23 cellular contexts compared by ENCODE assay signal in the genomic region with DNA sequence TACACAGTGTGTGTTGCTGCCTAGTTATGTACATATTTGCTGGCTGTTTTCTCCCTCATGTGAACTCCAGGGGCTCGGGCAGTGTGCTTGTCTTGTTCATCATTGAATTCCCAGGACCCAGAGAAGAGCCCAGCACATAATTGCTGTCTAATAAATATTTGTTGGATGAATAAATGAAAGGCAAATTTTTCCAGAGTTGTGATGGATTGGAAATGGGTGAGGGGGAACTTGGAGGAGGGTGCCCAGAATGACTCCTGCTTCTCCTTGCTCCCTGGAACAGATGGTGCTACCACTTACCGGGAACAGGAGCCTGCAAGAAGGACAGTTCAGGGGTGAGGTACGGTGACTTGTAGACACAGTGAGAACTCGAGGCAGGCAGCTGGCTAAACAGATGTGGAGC.
DNase-seq lines count a peak whose midpoint lies in the region; ATAC-seq, FAIRE-seq and TF ChIP-seq lines count a peak whose summit lies in the region.
"Had no signal": no experiment of that assay in that cellular context is flagged by ENCODE, and none has a peak within 500 bp of the region (broad histone marks: within the 10 kb centered on the region; RNA-seq: fewer than 3 reads in every experiment).

No MANE protein-coding gene starts in this region.

- peak overlapping the region in 2 of 3 experiments; percentile 9 to 60 for H3K27ac Mint-ChIP-seq in nephron
- H3K27ac Mint-ChIP-seq: CD4-positive, CD25-positive, alpha-beta regulatory T cell; CD8-positive, alpha-beta memory T cell had no signal

- no peak overlapping the region for H3K27ac ChIP-seq in esophagus muscularis mucosa (replicated peaks in 1 of 4)
- H3K27ac ChIP-seq: HL-60 had no signal

- peaks cover 4% of the 10 kb centered on the region for H3K27me3 Mint-ChIP-seq in nephron (ENCODE audit: low read depth)

- no peak for TF ChIP-seq EP300 in esophagus muscularis mucosa (IDR thresholded peaks at IDR 0.05)

- no peak for FAIRE-seq in HTR-8/SVneo (lab: Jason Lieb, UNC)
- FAIRE-seq: GM12892, GM18507, H1, K562 had no signal

- no peaks in the 10 kb centered on the region for H3K27me3 ChIP-seq in esophagus muscularis mucosa
- H3K27me3 ChIP-seq: BE2C had no signal

- H3K9me3 Mint-ChIP-seq in nephron: peaks cover 2% of the 10 kb centered on the region
- H3K9me3 Mint-ChIP-seq: H9 had no signal

- DNase-seq in NCI-H524 (lab: John Stamatoyannopoulos, UW) (peak; percentile 1 to 50), NCI-H524 treated with DMSO at 0.1 percent for 48 hours (lab: John Stamatoyannopoulos, UW) (no peak), esophagus muscularis mucosa (ENCODE audit: extremely low spot score) (peak; percentile 91), 8988T (no peak), HTR-8/SVneo (ENCODE audit: insufficient read length, low spot score) (no peak)
- DNase-seq: BE2C; C1 segment of cervical spinal cord; CD4-positive, CD25-positive, alpha-beta regulatory T cell; CD8-positive, alpha-beta memory T cell; COR-L47; DMS153; DMS79; GDM1; H9; IMR-90 had no signal

- TF ChIP-seq CTCF in esophagus muscularis mucosa (IDR thresholded peaks at IDR 0.05): no peak
- TF ChIP-seq CTCF in nephron (IDR thresholded peaks at IDR 0.05; ENCODE audit: unreplicated experiment in 3 of 3): no peak

- ATAC-seq in HG03439 (IDR thresholded peaks at IDR 0.05; ENCODE audit: unreplicated experiment) (no peak), HG02938 (IDR thresholded peaks at IDR 0.05; ENCODE audit: unreplicated experiment) (no peak)
- ATAC-seq: K562 had no signal

- H3K4me3 Mint-ChIP-seq in nephron: no peak overlapping the region
- H3K4me3 Mint-ChIP-seq: CD4-positive, CD25-positive, alpha-beta regulatory T cell; CD8-positive, alpha-beta memory T cell; H9 had no signal

- no peak overlapping the region for H3K4me3 ChIP-seq in esophagus muscularis mucosa
- H3K4me3 ChIP-seq: K562 had no signal

- TF ChIP-seq POLR2A in esophagus muscularis mucosa (IDR thresholded peaks at IDR 0.05; ENCODE audit: low read depth): no peak

- peaks cover 44% of the 10 kb centered on the region for H3K4me1 Mint-ChIP-seq in nephron
- H3K4me1 Mint-ChIP-seq: CD4-positive, CD25-positive, alpha-beta regulatory T cell; CD8-positive, alpha-beta memory T cell; H9 had no signal

- no peaks in the 10 kb centered on the region for H3K36me3 ChIP-seq in esophagus muscularis mucosa
- H3K36me3 ChIP-seq: BE2C had no signal

- 77% methylated on average over 4 of the region's 4 CpGs for WGBS in esophagus muscularis mucosa

- peaks cover 0 to 12% (median 6%) of the 10 kb centered on the region in 4 donors for H3K4me1 ChIP-seq in esophagus muscularis mucosa

- no peaks in the 10 kb centered on the region for H3K9me3 ChIP-seq in esophagus muscularis mucosa
- H3K9me3 ChIP-seq: BE2C had no signal

- H3K36me3 Mint-ChIP-seq in nephron (ENCODE audit: low read depth): no peaks in the 10 kb centered on the region
- H3K36me3 Mint-ChIP-seq: CD4-positive, CD25-positive, alpha-beta regulatory T cell; CD8-positive, alpha-beta memory T cell had no signal

- intact Hi-C loops in esophagus muscularis mucosa (cut with DNase I): no loop called here

Comparison
In these comparisons a context has a peak if more than half of its experiments do, and no peak if none do; other contexts are left out.
1. DNase-seq: peak in NCI-H524 (2 of 2) and esophagus muscularis mucosa (single experiment); none in NCI-H524 treated with DMSO at 0.1 percent for 48 hours (single experiment), 8988T (single experiment) and HTR-8/SVneo (single experiment).